In genomic region chr5:14286574-14287399, GRCh38 we compare ENCODE assay signal across 12 cellular contexts.
DNase-seq lines count a peak whose midpoint lies in the region; ATAC-seq lines count a peak whose summit lies in the region.
"Had no signal": no experiment of that assay in that cellular context is flagged by ENCODE, and none has a peak within 500 bp of the region (broad histone marks: within the 10 kb centered on the region; RNA-seq: fewer than 3 reads in every experiment).

No MANE protein-coding gene starts in this region.

- H3K9me3 Mint-ChIP-seq in activated T-cell treated with anti-CD3 and anti-CD28 coated beads, Interleukin-2, amount 50 U/mL, for 24 hours, result no peaks in the 10 kb centered on the region
- no peaks in the 10 kb centered on the region for H3K9me3 Mint-ChIP-seq in activated CD4-positive, alpha-beta T cell treated with anti-CD3 and anti-CD28 coated beads for 36 hours (ENCODE audit: low read depth)
- H3K9me3 Mint-ChIP-seq: activated T-cell treated with anti-CD3 and anti-CD28 coated beads, Interleukin-2, amount 50 U/mL, for 4 hours; endodermal cell had no signal

- DNase-seq in medulla oblongata (ENCODE audit: extremely low spot score) (peak; percentile 76), hepatic stellate cell (ENCODE audit: low spot score) (no peak), NCI-H345 treated with DMSO at 0.1 percent for 48 hours (lab: John Stamatoyannopoulos, UW; ENCODE audit: unreplicated experiment) (no peak)
- no peak for DNase-seq in activated T-cell treated with anti-CD3 and anti-CD28 coated beads, Interleukin-2, amount 50 U/mL, for 24 hours
- no peak for DNase-seq in activated CD4-positive, alpha-beta T cell treated with anti-CD3 and anti-CD28 coated beads for 36 hours
- DNase-seq: activated T-cell treated with anti-CD3 and anti-CD28 coated beads, Interleukin-2, amount 50 U/mL, for 4 hours; endodermal cell; Karpas-422; left lung had no signal

- intact Hi-C loops in activated CD4-positive, alpha-beta T cell treated with anti-CD3 and anti-CD28 coated beads for 36 hours (cut with DNase I, micrococcal nuclease), result no loop called here

- H3K27me3 Mint-ChIP-seq in activated T-cell treated with anti-CD3 and anti-CD28 coated beads, Interleukin-2, amount 50 U/mL, for 24 hours, result no peaks in the 10 kb centered on the region
- no peaks in the 10 kb centered on the region for H3K27me3 Mint-ChIP-seq in activated CD4-positive, alpha-beta T cell treated with anti-CD3 and anti-CD28 coated beads for 36 hours

- ATAC-seq in GM18861 (IDR thresholded peaks at IDR 0.05; ENCODE audit: unreplicated experiment) (peak; percentile 92), GM21786 (IDR thresholded peaks at IDR 0.05; ENCODE audit: unreplicated experiment) (peak; percentile 91), HG03469 (IDR thresholded peaks at IDR 0.05; ENCODE audit: unreplicated experiment) (peak; percentile 89)
- no peak for ATAC-seq in activated CD4-positive, alpha-beta T cell treated with anti-CD3 and anti-CD28 coated beads for 36 hours
- ATAC-seq: activated T-cell treated with anti-CD3 and anti-CD28 coated beads, Interleukin-2, amount 50 U/mL, for 4 hours; left lung had no signal

- H3K36me3 Mint-ChIP-seq in activated T-cell treated with anti-CD3 and anti-CD28 coated beads, Interleukin-2, amount 50 U/mL, for 24 hours (ENCODE audit: low read depth), result no peaks in the 10 kb centered on the region
- H3K36me3 Mint-ChIP-seq in activated CD4-positive, alpha-beta T cell treated with anti-CD3 and anti-CD28 coated beads for 36 hours (ENCODE audit: low read depth), result peaks cover 1% of the 10 kb centered on the region

- H3K4me1 Mint-ChIP-seq in activated T-cell treated with anti-CD3 and anti-CD28 coated beads, Interleukin-2, amount 50 U/mL, for 24 hours (ENCODE audit: low read depth), result no peaks in the 10 kb centered on the region
- no peaks in the 10 kb centered on the region for H3K4me1 Mint-ChIP-seq in activated CD4-positive, alpha-beta T cell treated with anti-CD3 and anti-CD28 coated beads for 36 hours

- no peak overlapping the region for H3K4me3 Mint-ChIP-seq in activated T-cell treated with anti-CD3 and anti-CD28 coated beads, Interleukin-2, amount 50 U/mL, for 24 hours
- H3K4me3 Mint-ChIP-seq in activated CD4-positive, alpha-beta T cell treated with anti-CD3 and anti-CD28 coated beads for 36 hours, result no peak overlapping the region
- H3K4me3 Mint-ChIP-seq: activated T-cell treated with anti-CD3 and anti-CD28 coated beads, Interleukin-2, amount 50 U/mL, for 4 hours; endodermal cell had no signal

- H3K27ac Mint-ChIP-seq in activated T-cell treated with anti-CD3 and anti-CD28 coated beads, Interleukin-2, amount 50 U/mL, for 24 hours, result no peak overlapping the region
- no peak overlapping the region for H3K27ac Mint-ChIP-seq in activated CD4-positive, alpha-beta T cell treated with anti-CD3 and anti-CD28 coated beads for 36 hours
- H3K27ac Mint-ChIP-seq: endodermal cell had no signal

- CTCF ChIA-PET in activated CD4-positive, alpha-beta T cell treated with anti-CD3 and anti-CD28 coated beads for 36 hours (lab: Charles Lee), result interaction anchor here (0.8 to 1.2 kb wide), 2 partner anchors 17 to 31 kb away, joined by 4 to 7 read pairs; no protein-coding TSS in a partner anchor

- POLR2A ChIA-PET in activated CD4-positive, alpha-beta T cell treated with anti-CD3 and anti-CD28 coated beads for 36 hours (lab: Charles Lee), result no interaction called here
